Comparison of ENCODE assay signal across 9 cellular contexts in genomic region chr10:131902691-131903090, GRCh38. TPM values are rescaled to one million over a fixed set of nuclear protein-coding genes. Genes with fewer than 3 reads are reported as not detected.
DNase-seq lines count a peak whose midpoint lies in the region; ATAC-seq, FAIRE-seq and TF ChIP-seq lines count a peak whose summit lies in the region.
"Had no signal": no experiment of that assay in that cellular context is flagged by ENCODE, and none has a peak within 500 bp of the region (broad histone marks: within the 10 kb centered on the region; RNA-seq: fewer than 3 reads in every experiment).

No MANE protein-coding gene starts in this region.

- H3K36me3 Mint-ChIP-seq in activated CD8-positive, alpha-beta memory T cell treated with anti-CD3 and anti-CD28 coated beads, Interleukin-2, amount 10 ng/mL, durations not matched to agents 7 days and 5 days, result peaks cover 18% of the 10 kb centered on the region

- no peak overlapping the region for H3K27ac ChIP-seq in SU-DHL-6 (ENCODE audit: low read depth, low read length)
- H3K27ac ChIP-seq in fibroblast of lung (ENCODE audit: insufficient read depth, low read length), result no peak overlapping the region
- H3K27ac ChIP-seq in smooth muscle cell (ENCODE audit: low read depth), result no peak overlapping the region

- H3K9me3 ChIP-seq in SU-DHL-6 (ENCODE audit: insufficient read depth, low read length) (no peaks in the 10 kb centered on the region), fibroblast of lung (ENCODE audit: control insufficient read depth, insufficient read depth, low read depth, low read length) (no peaks in the 10 kb centered on the region), smooth muscle cell (replicated peaks; ENCODE audit: low read depth) (no peaks in the 10 kb centered on the region)

- CTCF ChIA-PET in activated CD8-positive, alpha-beta memory T cell treated with anti-CD3 and anti-CD28 coated beads, Interleukin-2, amount 10 ng/mL, durations not matched to agents 7 days and 5 days (lab: Charles Lee), result interaction anchor here (0.6 to 1.5 kb wide), 3 partner anchors 12 to 1426 kb away, joined by 3 to 4 read pairs (median 3); no protein-coding TSS in a partner anchor

- H3F3A ChIP-seq in SU-DHL-6 (ENCODE audit: insufficient read depth) (no peaks in the 10 kb centered on the region), smooth muscle cell (ENCODE audit: low read depth) (peaks cover 7% of the 10 kb centered on the region)

- peaks cover 13% of the 10 kb centered on the region for H3K27me3 Mint-ChIP-seq in activated CD8-positive, alpha-beta memory T cell treated with anti-CD3 and anti-CD28 coated beads, Interleukin-2, amount 10 ng/mL, durations not matched to agents 7 days and 5 days

- H3K4me3 ChIP-seq in SU-DHL-6 (ENCODE audit: insufficient read depth, low read length, poor library complexity, severe bottlenecking) (peak overlapping the region; percentile 78), fibroblast of lung (replicated peaks in 1 of 4; ENCODE audit: control extremely low read depth in 1 of 4, insufficient read depth in 1 of 4, low read depth in 3 of 4, low read length in 4 of 4) (peak overlapping the region in 2 of 4 experiments; percentile 71 to 83), smooth muscle cell (peak overlapping the region; percentile 90)

- no peaks in the 10 kb centered on the region for H3K27me3 ChIP-seq in SU-DHL-6 (ENCODE audit: low read length)
- peaks cover 8% of the 10 kb centered on the region for H3K27me3 ChIP-seq in fibroblast of lung (ENCODE audit: control insufficient read depth, insufficient read depth, low read length)
- H3K27me3 ChIP-seq in smooth muscle cell (ENCODE audit: low read depth), result no peaks in the 10 kb centered on the region

- peaks cover 9% of the 10 kb centered on the region; the same call in 1 of the 2 replicates for H4K20me1 ChIP-seq in SU-DHL-6 (ENCODE audit: low read depth, low read length)
- H4K20me1 ChIP-seq in fibroblast of lung (ENCODE audit: control insufficient read depth, extremely low read depth, insufficient read depth, low read length), result no peaks in the 10 kb centered on the region
- peaks cover 61% of the 10 kb centered on the region for H4K20me1 ChIP-seq in smooth muscle cell (ENCODE audit: low read depth)

- no peak for TF ChIP-seq POLR2A in H54 (IDR thresholded peaks at IDR 0.05; ENCODE audit: low read depth, low read length)

- peak overlapping the region; percentile 26 for H3K4me3 Mint-ChIP-seq in activated CD8-positive, alpha-beta memory T cell treated with anti-CD3 and anti-CD28 coated beads, Interleukin-2, amount 10 ng/mL, durations not matched to agents 7 days and 5 days

- peak overlapping the region; percentile 81 for H3K9ac ChIP-seq in SU-DHL-6 (ENCODE audit: low read length)
- no peak overlapping the region for H3K9ac ChIP-seq in fibroblast of lung (ENCODE audit: insufficient read depth, low read length)
- no peak overlapping the region for H3K9ac ChIP-seq in smooth muscle cell (ENCODE audit: low read depth)

- FAIRE-seq in H54 (lab: Jason Lieb, UNC), result no peak

- H3K4me2 ChIP-seq in SU-DHL-6 (ENCODE audit: low read depth, low read length, poor library complexity, severe bottlenecking), result peak overlapping the region; percentile 85
- H3K4me2 ChIP-seq in fibroblast of lung (ENCODE audit: extremely low read depth, insufficient read depth, low read length), result peak overlapping the region; percentile 91
- H3K4me2 ChIP-seq in smooth muscle cell, result peak overlapping the region; percentile 93

- no peaks in the 10 kb centered on the region for H3K9me2 ChIP-seq in SU-DHL-6 (replicated peaks; ENCODE audit: insufficient read depth, low read length)

- H2AFZ ChIP-seq in SU-DHL-6 (ENCODE audit: low read depth, low read length, severe bottlenecking) (no peak overlapping the region), fibroblast of lung (ENCODE audit: low read length) (no peak overlapping the region), smooth muscle cell (ENCODE audit: low read depth) (no peak overlapping the region)

- peak overlapping the region; percentile 85 for H3K27ac Mint-ChIP-seq in activated CD8-positive, alpha-beta memory T cell treated with anti-CD3 and anti-CD28 coated beads, Interleukin-2, amount 10 ng/mL, durations not matched to agents 7 days and 5 days

- H3K9me3 Mint-ChIP-seq in activated CD8-positive, alpha-beta memory T cell treated with anti-CD3 and anti-CD28 coated beads, Interleukin-2, amount 10 ng/mL, durations not matched to agents 7 days and 5 days (ENCODE audit: low read depth), result no peaks in the 10 kb centered on the region

- ATAC-seq in activated CD8-positive, alpha-beta memory T cell treated with anti-CD3 and anti-CD28 coated beads, Interleukin-2, amount 10 ng/mL, durations not matched to agents 7 days and 5 days, result no peak
- ATAC-seq: left lobe of liver had no signal

- H3K4me1 ChIP-seq in fibroblast of lung (ENCODE audit: control insufficient read depth, extremely low read depth, insufficient read depth, low read length) (peaks cover 3% of the 10 kb centered on the region), smooth muscle cell (ENCODE audit: low read depth) (peaks cover 11% of the 10 kb centered on the region)

- 95% methylated on average over 9 of the region's 9 CpGs for WGBS in smooth muscle cell (ENCODE audit: low lambda C conversion rate)

- DNase-seq in activated CD8-positive, alpha-beta memory T cell treated with anti-CD3 and anti-CD28 coated beads, Interleukin-2, amount 10 ng/mL, durations not matched to agents 7 days and 5 days, result no peak
- DNase-seq in activated CD8-positive, alpha-beta memory T cell treated with anti-CD3 and anti-CD28 coated beads, Interleukin-2, amount 50 U/mL, for 48 hours, result no peak
- no peak for DNase-seq in fibroblast of lung (ENCODE audit: low read depth in 2 of 2)
- DNase-seq in smooth muscle cell (lab: John Stamatoyannopoulos, UW; ENCODE audit: unreplicated experiment), result no peak
- no peak for DNase-seq in GDM1 (lab: John Stamatoyannopoulos, UW)
- DNase-seq in SIG-M5 treated with dmso at 0.1 percent for 504 hours (lab: John Stamatoyannopoulos, UW; ENCODE audit: unreplicated experiment), result no peak
- no peak for DNase-seq in H54 (ENCODE audit: insufficient read length, low spot score)

- no peak for TF ChIP-seq CTCF in SU-DHL-6 (IDR thresholded peaks at IDR 0.05; ENCODE audit: insufficient read depth, low read length, poor library complexity, severe bottlenecking)
- no peak for TF ChIP-seq CTCF in fibroblast of lung (conservative IDR thresholded peaks at IDR 0.05 in 1 of 2, IDR thresholded peaks at IDR 0.05 in 1 of 2; ENCODE audit: low read depth in 1 of 2, low read length in 2 of 2)
- no peak for TF ChIP-seq CTCF in smooth muscle cell (IDR thresholded peaks at IDR 0.05; ENCODE audit: borderline replicate concordance, insufficient read depth, poor library complexity, severe bottlenecking)

- peaks cover 49% of the 10 kb centered on the region for H3K4me1 Mint-ChIP-seq in activated CD8-positive, alpha-beta memory T cell treated with anti-CD3 and anti-CD28 coated beads, Interleukin-2, amount 10 ng/mL, durations not matched to agents 7 days and 5 days

- H3K36me3 ChIP-seq in SU-DHL-6 (ENCODE audit: low read length), result no peaks in the 10 kb centered on the region
- peaks cover 6% of the 10 kb centered on the region for H3K36me3 ChIP-seq in fibroblast of lung (ENCODE audit: control insufficient read depth, insufficient read depth, low read length)
- H3K36me3 ChIP-seq in smooth muscle cell (ENCODE audit: low read depth), result no peaks in the 10 kb centered on the region

- H3K79me2 ChIP-seq in SU-DHL-6 (ENCODE audit: insufficient read depth, low read length) (peaks cover 63% of the 10 kb centered on the region), fibroblast of lung (ENCODE audit: control insufficient read depth, insufficient read depth, low read length) (peaks cover 56% of the 10 kb centered on the region), smooth muscle cell (ENCODE audit: low read depth) (peaks cover 63% of the 10 kb centered on the region)

RNA-seq across cellular contexts. Expression of gene PPP2R2D, which starts 1.9 kb away (rescaled TPM):
- 10 to 100 TPM; 36.0 to 41.9 TPM for total RNA-seq in activated CD8-positive, alpha-beta memory T cell treated with anti-CD3 and anti-CD28 coated beads, Interleukin-2, amount 10 ng/mL, durations not matched to agents 7 days and 5 days
- total RNA-seq in fibroblast of lung (22.1 and 23.3 TPM in 2 replicates), smooth muscle cell (25.1 and 27.1 TPM in 2 replicates)
- polyA plus RNA-seq in fibroblast of lung (25.4 and 31.6 TPM in 2 replicates), smooth muscle cell (22.2 and 22.5 TPM in 2 replicates)
- 20.7 and 26.5 TPM in 2 replicates for polyA plus RNA-seq in fibroblast of lung (2012)
- 16.7 and 35.2 TPM in 2 replicates for polyA minus RNA-seq in fibroblast of lung (ENCODE audit: low replicate concordance)
